2 cellular contexts compared by ENCODE assay signal in the genomic region with DNA sequence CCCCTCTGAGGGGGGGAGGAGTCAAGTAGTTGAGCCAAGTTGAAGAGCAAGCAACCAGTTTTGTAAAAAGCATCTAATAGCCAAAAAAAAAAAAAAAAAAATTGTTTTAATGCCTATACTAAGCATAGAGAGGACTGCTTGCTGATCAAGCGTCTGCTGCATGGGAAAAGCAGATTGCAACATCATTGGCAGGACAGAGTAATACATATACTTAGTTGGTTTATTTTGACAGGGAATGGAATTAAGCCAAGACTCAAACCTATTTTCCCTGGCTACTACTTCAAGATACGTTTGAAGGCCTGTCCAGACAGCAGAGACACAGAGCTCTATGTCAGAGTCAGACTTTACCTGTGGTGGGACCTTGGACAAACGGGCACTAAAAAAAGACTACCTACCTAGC.
TF ChIP-seq lines count a peak whose summit lies in the region.

No MANE protein-coding gene starts in this region.

TF ChIP-seq in IMR-90, 13 proteins besides CTCF, POLR2A, EP300 and RAD21 (continued from another document):
- TF ChIP-seq, protein P1, sequence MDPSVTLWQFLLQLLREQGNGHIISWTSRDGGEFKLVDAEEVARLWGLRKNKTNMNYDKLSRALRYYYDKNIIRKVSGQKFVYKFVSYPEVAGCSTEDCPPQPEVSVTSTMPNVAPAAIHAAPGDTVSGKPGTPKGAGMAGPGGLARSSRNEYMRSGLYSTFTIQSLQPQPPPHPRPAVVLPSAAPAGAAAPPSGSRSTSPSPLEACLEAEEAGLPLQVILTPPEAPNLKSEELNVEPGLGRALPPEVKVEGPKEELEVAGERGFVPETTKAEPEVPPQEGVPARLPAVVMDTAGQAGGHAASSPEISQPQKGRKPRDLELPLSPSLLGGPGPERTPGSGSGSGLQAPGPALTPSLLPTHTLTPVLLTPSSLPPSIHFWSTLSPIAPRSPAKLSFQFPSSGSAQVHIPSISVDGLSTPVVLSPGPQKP (IDR thresholded peaks at IDR 0.05; ENCODE audit: borderline replicate concordance, low read depth, low read length): no peak

TF ChIP-seq in WTC11, 78 proteins besides CTCF, POLR2A, EP300 and RAD21:
- TF ChIP-seq, protein P2, sequence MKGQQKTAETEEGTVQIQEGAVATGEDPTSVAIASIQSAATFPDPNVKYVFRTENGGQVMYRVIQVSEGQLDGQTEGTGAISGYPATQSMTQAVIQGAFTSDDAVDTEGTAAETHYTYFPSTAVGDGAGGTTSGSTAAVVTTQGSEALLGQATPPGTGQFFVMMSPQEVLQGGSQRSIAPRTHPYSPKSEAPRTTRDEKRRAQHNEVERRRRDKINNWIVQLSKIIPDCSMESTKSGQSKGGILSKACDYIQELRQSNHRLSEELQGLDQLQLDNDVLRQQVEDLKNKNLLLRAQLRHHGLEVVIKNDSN (CRISPR knock-in tag; IDR thresholded peaks at IDR 0.05): no peak
- no peak for TF ChIP-seq ETV6 (CRISPR knock-in tag; IDR thresholded peaks at IDR 0.05)
- no peak for TF ChIP-seq SOX15 (CRISPR knock-in tag; IDR thresholded peaks at IDR 0.05)
- TF ChIP-seq, protein P3, sequence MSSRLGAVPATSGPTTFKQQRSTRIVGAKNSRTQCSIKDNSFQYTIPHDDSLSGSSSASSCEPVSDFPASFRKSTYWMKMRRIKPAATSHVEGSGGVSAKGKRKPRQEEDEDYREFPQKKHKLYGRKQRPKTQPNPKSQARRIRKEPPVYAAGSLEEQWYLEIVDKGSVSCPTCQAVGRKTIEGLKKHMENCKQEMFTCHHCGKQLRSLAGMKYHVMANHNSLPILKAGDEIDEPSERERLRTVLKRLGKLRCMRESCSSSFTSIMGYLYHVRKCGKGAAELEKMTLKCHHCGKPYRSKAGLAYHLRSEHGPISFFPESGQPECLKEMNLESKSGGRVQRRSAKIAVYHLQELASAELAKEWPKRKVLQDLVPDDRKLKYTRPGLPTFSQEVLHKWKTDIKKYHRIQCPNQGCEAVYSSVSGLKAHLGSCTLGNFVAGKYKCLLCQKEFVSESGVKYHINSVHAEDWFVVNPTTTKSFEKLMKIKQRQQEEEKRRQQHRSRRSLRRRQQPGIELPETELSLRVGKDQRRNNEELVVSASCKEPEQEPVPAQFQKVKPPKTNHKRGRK (CRISPR knock-in tag; IDR thresholded peaks at IDR 0.05; ENCODE audit: borderline replicate concordance): no peak
- TF ChIP-seq ZNF396 (CRISPR knock-in tag; IDR thresholded peaks at IDR 0.05; ENCODE audit: borderline replicate concordance): no peak
- TF ChIP-seq, protein P4, sequence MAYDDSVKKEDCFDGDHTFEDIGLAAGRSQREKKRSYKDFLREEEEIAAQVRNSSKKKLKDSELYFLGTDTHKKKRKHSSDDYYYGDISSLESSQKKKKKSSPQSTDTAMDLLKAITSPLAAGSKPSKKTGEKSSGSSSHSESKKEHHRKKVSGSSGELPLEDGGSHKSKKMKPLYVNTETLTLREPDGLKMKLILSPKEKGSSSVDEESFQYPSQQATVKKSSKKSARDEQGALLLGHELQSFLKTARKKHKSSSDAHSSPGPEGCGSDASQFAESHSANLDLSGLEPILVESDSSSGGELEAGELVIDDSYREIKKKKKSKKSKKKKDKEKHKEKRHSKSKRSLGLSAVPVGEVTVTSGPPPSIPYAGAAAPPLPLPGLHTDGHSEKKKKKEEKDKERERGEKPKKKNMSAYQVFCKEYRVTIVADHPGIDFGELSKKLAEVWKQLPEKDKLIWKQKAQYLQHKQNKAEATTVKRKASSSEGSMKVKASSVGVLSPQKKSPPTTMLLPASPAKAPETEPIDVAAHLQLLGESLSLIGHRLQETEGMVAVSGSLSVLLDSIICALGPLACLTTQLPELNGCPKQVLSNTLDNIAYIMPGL (CRISPR knock-in tag; IDR thresholded peaks at IDR 0.05): no peak
- no peak for TF ChIP-seq ATF1 (CRISPR knock-in tag; IDR thresholded peaks at IDR 0.05)
- TF ChIP-seq, protein P5, sequence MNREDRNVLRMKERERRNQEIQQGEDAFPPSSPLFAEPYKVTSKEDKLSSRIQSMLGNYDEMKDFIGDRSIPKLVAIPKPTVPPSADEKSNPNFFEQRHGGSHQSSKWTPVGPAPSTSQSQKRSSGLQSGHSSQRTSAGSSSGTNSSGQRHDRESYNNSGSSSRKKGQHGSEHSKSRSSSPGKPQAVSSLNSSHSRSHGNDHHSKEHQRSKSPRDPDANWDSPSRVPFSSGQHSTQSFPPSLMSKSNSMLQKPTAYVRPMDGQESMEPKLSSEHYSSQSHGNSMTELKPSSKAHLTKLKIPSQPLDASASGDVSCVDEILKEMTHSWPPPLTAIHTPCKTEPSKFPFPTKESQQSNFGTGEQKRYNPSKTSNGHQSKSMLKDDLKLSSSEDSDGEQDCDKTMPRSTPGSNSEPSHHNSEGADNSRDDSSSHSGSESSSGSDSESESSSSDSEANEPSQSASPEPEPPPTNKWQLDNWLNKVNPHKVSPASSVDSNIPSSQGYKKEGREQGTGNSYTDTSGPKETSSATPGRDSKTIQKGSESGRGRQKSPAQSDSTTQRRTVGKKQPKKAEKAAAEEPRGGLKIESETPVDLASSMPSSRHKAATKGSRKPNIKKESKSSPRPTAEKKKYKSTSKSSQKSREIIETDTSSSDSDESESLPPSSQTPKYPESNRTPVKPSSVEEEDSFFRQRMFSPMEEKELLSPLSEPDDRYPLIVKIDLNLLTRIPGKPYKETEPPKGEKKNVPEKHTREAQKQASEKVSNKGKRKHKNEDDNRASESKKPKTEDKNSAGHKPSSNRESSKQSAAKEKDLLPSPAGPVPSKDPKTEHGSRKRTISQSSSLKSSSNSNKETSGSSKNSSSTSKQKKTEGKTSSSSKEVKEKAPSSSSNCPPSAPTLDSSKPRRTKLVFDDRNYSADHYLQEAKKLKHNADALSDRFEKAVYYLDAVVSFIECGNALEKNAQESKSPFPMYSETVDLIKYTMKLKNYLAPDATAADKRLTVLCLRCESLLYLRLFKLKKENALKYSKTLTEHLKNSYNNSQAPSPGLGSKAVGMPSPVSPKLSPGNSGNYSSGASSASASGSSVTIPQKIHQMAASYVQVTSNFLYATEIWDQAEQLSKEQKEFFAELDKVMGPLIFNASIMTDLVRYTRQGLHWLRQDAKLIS (CRISPR knock-in tag; IDR thresholded peaks at IDR 0.05; ENCODE audit: borderline replicate concordance): no peak
- TF ChIP-seq, protein P6, sequence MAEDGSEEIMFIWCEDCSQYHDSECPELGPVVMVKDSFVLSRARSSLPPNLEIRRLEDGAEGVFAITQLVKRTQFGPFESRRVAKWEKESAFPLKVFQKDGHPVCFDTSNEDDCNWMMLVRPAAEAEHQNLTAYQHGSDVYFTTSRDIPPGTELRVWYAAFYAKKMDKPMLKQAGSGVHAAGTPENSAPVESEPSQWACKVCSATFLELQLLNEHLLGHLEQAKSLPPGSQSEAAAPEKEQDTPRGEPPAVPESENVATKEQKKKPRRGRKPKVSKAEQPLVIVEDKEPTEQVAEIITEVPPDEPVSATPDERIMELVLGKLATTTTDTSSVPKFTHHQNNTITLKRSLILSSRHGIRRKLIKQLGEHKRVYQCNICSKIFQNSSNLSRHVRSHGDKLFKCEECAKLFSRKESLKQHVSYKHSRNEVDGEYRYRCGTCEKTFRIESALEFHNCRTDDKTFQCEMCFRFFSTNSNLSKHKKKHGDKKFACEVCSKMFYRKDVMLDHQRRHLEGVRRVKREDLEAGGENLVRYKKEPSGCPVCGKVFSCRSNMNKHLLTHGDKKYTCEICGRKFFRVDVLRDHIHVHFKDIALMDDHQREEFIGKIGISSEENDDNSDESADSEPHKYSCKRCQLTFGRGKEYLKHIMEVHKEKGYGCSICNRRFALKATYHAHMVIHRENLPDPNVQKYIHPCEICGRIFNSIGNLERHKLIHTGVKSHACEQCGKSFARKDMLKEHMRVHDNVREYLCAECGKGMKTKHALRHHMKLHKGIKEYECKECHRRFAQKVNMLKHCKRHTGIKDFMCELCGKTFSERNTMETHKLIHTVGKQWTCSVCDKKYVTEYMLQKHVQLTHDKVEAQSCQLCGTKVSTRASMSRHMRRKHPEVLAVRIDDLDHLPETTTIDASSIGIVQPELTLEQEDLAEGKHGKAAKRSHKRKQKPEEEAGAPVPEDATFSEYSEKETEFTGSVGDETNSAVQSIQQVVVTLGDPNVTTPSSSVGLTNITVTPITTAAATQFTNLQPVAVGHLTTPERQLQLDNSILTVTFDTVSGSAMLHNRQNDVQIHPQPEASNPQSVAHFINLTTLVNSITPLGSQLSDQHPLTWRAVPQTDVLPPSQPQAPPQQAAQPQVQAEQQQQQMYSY (CRISPR knock-in tag; IDR thresholded peaks at IDR 0.05): no peak
- TF ChIP-seq ZNF671 (CRISPR knock-in tag; IDR thresholded peaks at IDR 0.05): no peak
- no peak for TF ChIP-seq PRRX2 (CRISPR knock-in tag; IDR thresholded peaks at IDR 0.05)
- no peak for TF ChIP-seq CREB1 (CRISPR knock-in tag; IDR thresholded peaks at IDR 0.05)
- TF ChIP-seq, protein P7, sequence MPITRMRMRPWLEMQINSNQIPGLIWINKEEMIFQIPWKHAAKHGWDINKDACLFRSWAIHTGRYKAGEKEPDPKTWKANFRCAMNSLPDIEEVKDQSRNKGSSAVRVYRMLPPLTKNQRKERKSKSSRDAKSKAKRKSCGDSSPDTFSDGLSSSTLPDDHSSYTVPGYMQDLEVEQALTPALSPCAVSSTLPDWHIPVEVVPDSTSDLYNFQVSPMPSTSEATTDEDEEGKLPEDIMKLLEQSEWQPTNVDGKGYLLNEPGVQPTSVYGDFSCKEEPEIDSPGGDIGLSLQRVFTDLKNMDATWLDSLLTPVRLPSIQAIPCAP (CRISPR knock-in tag; IDR thresholded peaks at IDR 0.05): no peak
- TF ChIP-seq, protein P8, sequence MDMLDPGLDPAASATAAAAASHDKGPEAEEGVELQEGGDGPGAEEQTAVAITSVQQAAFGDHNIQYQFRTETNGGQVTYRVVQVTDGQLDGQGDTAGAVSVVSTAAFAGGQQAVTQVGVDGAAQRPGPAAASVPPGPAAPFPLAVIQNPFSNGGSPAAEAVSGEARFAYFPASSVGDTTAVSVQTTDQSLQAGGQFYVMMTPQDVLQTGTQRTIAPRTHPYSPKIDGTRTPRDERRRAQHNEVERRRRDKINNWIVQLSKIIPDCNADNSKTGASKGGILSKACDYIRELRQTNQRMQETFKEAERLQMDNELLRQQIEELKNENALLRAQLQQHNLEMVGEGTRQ (CRISPR knock-in tag; IDR thresholded peaks at IDR 0.05): no peak
- TF ChIP-seq ZNF121 (CRISPR knock-in tag; IDR thresholded peaks at IDR 0.05): no peak
- no peak for TF ChIP-seq GRHL2 (CRISPR knock-in tag; IDR thresholded peaks at IDR 0.05; ENCODE audit: insufficient replicate concordance, severe bottlenecking)
- no peak for TF ChIP-seq NFATC4 (CRISPR knock-in tag; IDR thresholded peaks at IDR 0.05)
- TF ChIP-seq, protein P9, sequence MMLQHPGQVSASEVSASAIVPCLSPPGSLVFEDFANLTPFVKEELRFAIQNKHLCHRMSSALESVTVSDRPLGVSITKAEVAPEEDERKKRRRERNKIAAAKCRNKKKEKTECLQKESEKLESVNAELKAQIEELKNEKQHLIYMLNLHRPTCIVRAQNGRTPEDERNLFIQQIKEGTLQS (CRISPR knock-in tag; conservative IDR thresholded peaks at IDR 0.05): no peak
- TF ChIP-seq, protein P10, sequence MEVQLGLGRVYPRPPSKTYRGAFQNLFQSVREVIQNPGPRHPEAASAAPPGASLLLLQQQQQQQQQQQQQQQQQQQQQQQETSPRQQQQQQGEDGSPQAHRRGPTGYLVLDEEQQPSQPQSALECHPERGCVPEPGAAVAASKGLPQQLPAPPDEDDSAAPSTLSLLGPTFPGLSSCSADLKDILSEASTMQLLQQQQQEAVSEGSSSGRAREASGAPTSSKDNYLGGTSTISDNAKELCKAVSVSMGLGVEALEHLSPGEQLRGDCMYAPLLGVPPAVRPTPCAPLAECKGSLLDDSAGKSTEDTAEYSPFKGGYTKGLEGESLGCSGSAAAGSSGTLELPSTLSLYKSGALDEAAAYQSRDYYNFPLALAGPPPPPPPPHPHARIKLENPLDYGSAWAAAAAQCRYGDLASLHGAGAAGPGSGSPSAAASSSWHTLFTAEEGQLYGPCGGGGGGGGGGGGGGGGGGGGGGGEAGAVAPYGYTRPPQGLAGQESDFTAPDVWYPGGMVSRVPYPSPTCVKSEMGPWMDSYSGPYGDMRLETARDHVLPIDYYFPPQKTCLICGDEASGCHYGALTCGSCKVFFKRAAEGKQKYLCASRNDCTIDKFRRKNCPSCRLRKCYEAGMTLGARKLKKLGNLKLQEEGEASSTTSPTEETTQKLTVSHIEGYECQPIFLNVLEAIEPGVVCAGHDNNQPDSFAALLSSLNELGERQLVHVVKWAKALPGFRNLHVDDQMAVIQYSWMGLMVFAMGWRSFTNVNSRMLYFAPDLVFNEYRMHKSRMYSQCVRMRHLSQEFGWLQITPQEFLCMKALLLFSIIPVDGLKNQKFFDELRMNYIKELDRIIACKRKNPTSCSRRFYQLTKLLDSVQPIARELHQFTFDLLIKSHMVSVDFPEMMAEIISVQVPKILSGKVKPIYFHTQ (CRISPR knock-in tag; IDR thresholded peaks at IDR 0.05): no peak
- no peak for TF ChIP-seq ELF4 (CRISPR knock-in tag; IDR thresholded peaks at IDR 0.05; ENCODE audit: low read depth)
